ENCODE assay signal across 25 cellular contexts in genomic region chr1:1438531-1439381, GRCh38. TPM values are rescaled to one million over a fixed set of nuclear protein-coding genes. Genes with fewer than 3 reads are reported as not detected.
DNase-seq lines count a peak whose midpoint lies in the region; ATAC-seq, FAIRE-seq and TF ChIP-seq lines count a peak whose summit lies in the region.
"Had no signal": no experiment of that assay in that cellular context is flagged by ENCODE, and none has a peak within 500 bp of the region (broad histone marks: within the 10 kb centered on the region; RNA-seq: fewer than 3 reads in every experiment).

No MANE protein-coding gene starts in this region.

- in situ Hi-C loops in gastrocnemius medialis (cut with MboI; ENCODE audit: low sequenced_read_pairs in 4 of 4) = no loop called here

- H3K27ac ChIP-seq in BLaER1 = peak overlapping the region; percentile 94
- H3K27ac ChIP-seq in pancreas = peak overlapping the region; percentile 47 to 96 (median 60)
- no peak overlapping the region for H3K27ac ChIP-seq in gastrocnemius medialis
- H3K27ac ChIP-seq: coronary artery, HL-60, parathyroid adenoma, suprapubic skin had no signal

- POLR2A ChIA-PET in activated CD4-positive, alpha-beta T cell treated with anti-CD3 and anti-CD28 coated beads, Interleukin-2, amount 10 ng/mL, durations not matched to agents 7 days and 5 days (lab: Charles Lee) = no interaction called here
- POLR2A ChIA-PET in HEK293T (lab: Yijun Ruan, JAX) = interaction anchor here (2.5 to 3.0 kb wide), 2 partner anchors 32 to 40 kb away, joined by 9 to 15 read pairs; partner anchors contain the start of genes CCNL2 and MRPL20

- ATAC-seq in pancreas (no peak), gastrocnemius medialis (no peak), HG03139 (IDR thresholded peaks at IDR 0.05; ENCODE audit: unreplicated experiment) (no peak)
- ATAC-seq: activated naive CD8-positive, alpha-beta T cell treated with anti-CD3 and anti-CD28 coated beads, Interleukin-2, amount 50 U/mL, for 24 hours; CD8-positive, alpha-beta T cell had no signal

- peaks cover 10% of the 10 kb centered on the region for H3K27me3 Mint-ChIP-seq in activated CD4-positive, alpha-beta T cell treated with anti-CD3 and anti-CD28 coated beads, Interleukin-2, amount 10 ng/mL, durations not matched to agents 7 days and 5 days

- 83 to 85% methylated on average over 44 to 45 of the region's 45 CpGs for WGBS in pancreas, 2 donors

- peak overlapping the region; percentile 100 for H3K4me2 ChIP-seq in BLaER1

- TF ChIP-seq CTCF in epithelial cell of proximal tubule (conservative IDR thresholded peaks at IDR 0.05; ENCODE audit: low read depth, low read length) = no peak
- no peak for TF ChIP-seq CTCF in pancreas (IDR thresholded peaks at IDR 0.05)
- no peak for TF ChIP-seq CTCF in gastrocnemius medialis (IDR thresholded peaks at IDR 0.05 in 4 of 5, conservative IDR thresholded peaks at IDR 0.05 in 1 of 5)

- peaks cover 12% of the 10 kb centered on the region; the same call in 1 of the 2 replicates for H3K36me3 ChIP-seq in BLaER1
- H3K36me3 ChIP-seq in H7 (replicated peaks; ENCODE audit: control insufficient read depth, insufficient read depth, low read length) = no peaks in the 10 kb centered on the region
- H3K36me3 ChIP-seq in pancreas = no peaks in the 10 kb centered on the region
- H3K36me3 ChIP-seq in gastrocnemius medialis = no peaks in the 10 kb centered on the region
- H3K36me3 ChIP-seq: MG63 had no signal

- CTCF ChIA-PET in activated CD4-positive, alpha-beta T cell treated with anti-CD3 and anti-CD28 coated beads, Interleukin-2, amount 10 ng/mL, durations not matched to agents 7 days and 5 days (lab: Charles Lee) = interaction anchor here (1.3 kb wide), 1 partner anchor 375 kb away, joined by 3 read pairs; no protein-coding TSS in a partner anchor
- CTCF ChIA-PET in HEK293T (lab: Yijun Ruan, JAX) = no interaction called here

- TF ChIP-seq POLR2A in gastrocnemius medialis (IDR thresholded peaks at IDR 0.05) = no peak

- no peaks in the 10 kb centered on the region for H3K9me3 Mint-ChIP-seq in activated CD4-positive, alpha-beta T cell treated with anti-CD3 and anti-CD28 coated beads, Interleukin-2, amount 10 ng/mL, durations not matched to agents 7 days and 5 days
- H3K9me3 Mint-ChIP-seq: activated naive CD8-positive, alpha-beta T cell treated with anti-CD3 and anti-CD28 coated beads, Interleukin-2, amount 50 U/mL, for 24 hours; brain; CD8-positive, alpha-beta T cell; HFFc6; T-helper 1 cell treated with Interleukin-12 subunit alpha and Interleukin-12 subunit beta and Interleukin-4 antibody, amounts not matched to agents 30 μg/mL and 1 μg/mL, for 36 hours had no signal

- peak; percentile 62 for DNase-seq in H7
- DNase-seq in epithelial cell of proximal tubule (ENCODE audit: low read depth) = no peak
- DNase-seq in pancreas = peak in 2 of 6 donors; percentile 59 to 81
- DNase-seq in activated CD4-positive, alpha-beta T cell treated with anti-CD3 and anti-CD28 coated beads, Interleukin-2, amount 10 ng/mL, durations not matched to agents 7 days and 5 days = no peak
- DNase-seq in gastrocnemius medialis = no peak
- DNase-seq in HEK293T (ENCODE audit: extremely low spot score) = no peak
- DNase-seq: activated CD8-positive, alpha-beta memory T cell treated with anti-CD3 and anti-CD28 coated beads, Interleukin-2, amount 50 U/mL, for 48 hours; activated effector memory CD4-positive, alpha-beta T cell treated with anti-CD3 and anti-CD28 coated beads, Interleukin-2, amount 50 U/mL, for 16 hours; activated naive CD8-positive, alpha-beta T cell treated with anti-CD3 and anti-CD28 coated beads, Interleukin-2, amount 50 U/mL, for 24 hours; CD8-positive, alpha-beta T cell; DND-41; HFFc6; MG63; NCI-H1694; NCI-H748 treated with DMSO at 0.1 percent for 48 hours; sigmoid colon had no signal

- H3K27ac Mint-ChIP-seq in activated CD4-positive, alpha-beta T cell treated with anti-CD3 and anti-CD28 coated beads, Interleukin-2, amount 10 ng/mL, durations not matched to agents 7 days and 5 days = no peak overlapping the region
- H3K27ac Mint-ChIP-seq: activated naive CD8-positive, alpha-beta T cell treated with anti-CD3 and anti-CD28 coated beads, Interleukin-2, amount 50 U/mL, for 24 hours; brain; CD8-positive, alpha-beta T cell; HFFc6; T-helper 1 cell treated with Interleukin-12 subunit alpha and Interleukin-12 subunit beta and Interleukin-4 antibody, amounts not matched to agents 30 μg/mL and 1 μg/mL, for 36 hours had no signal

- FAIRE-seq in pancreas (lab: Jason Lieb, UNC) = no peak

- H3K9me3 ChIP-seq in BLaER1 (no peaks in the 10 kb centered on the region), pancreas (no peaks in the 10 kb centered on the region), gastrocnemius medialis (no peaks in the 10 kb centered on the region)
- H3K9me3 ChIP-seq: MG63, sigmoid colon, suprapubic skin had no signal

- intact Hi-C loops in pancreas (cut with DNase I) (loop anchor here in 1 of 3 donors (5.0 kb wide), 1 partner anchor 36 kb away; no protein-coding TSS in a partner anchor), gastrocnemius medialis (cut with DNase I; ENCODE audit: low total_unique reads) (no loop called here)

- peak overlapping the region; percentile 82 for H3K9ac ChIP-seq in BLaER1
- H3K9ac ChIP-seq: parathyroid adenoma had no signal

- H3K27me3 ChIP-seq in BLaER1 (no peaks in the 10 kb centered on the region), H7 (ENCODE audit: control insufficient read depth, insufficient read depth, low read length) (peaks cover 5% of the 10 kb centered on the region; the same call in 1 of the 2 replicates), pancreas (no peaks in the 10 kb centered on the region), gastrocnemius medialis (peaks cover 0 to 24% (median 9%) of the 10 kb centered on the region in 3 donors)
- H3K27me3 ChIP-seq: MG63, sigmoid colon, suprapubic skin had no signal

- H4K20me1 ChIP-seq in BLaER1 = peaks cover 53% of the 10 kb centered on the region

- H3K4me1 ChIP-seq in BLaER1 (peaks cover 84% of the 10 kb centered on the region), pancreas (peaks cover 36 to 49% (median 43%) of the 10 kb centered on the region in 3 donors), gastrocnemius medialis (peaks cover 11 to 36% of the 10 kb centered on the region in 2 donors)
- H3K4me1 ChIP-seq: parathyroid adenoma had no signal

- peaks cover 9% of the 10 kb centered on the region for H3K4me1 Mint-ChIP-seq in activated CD4-positive, alpha-beta T cell treated with anti-CD3 and anti-CD28 coated beads, Interleukin-2, amount 10 ng/mL, durations not matched to agents 7 days and 5 days

- H3K4me3 ChIP-seq in BLaER1 (peak overlapping the region; percentile 75), H7 (ENCODE audit: insufficient read depth, low read depth, low read length) (no peak overlapping the region), epithelial cell of proximal tubule (ENCODE audit: low read depth, low read length) (peak overlapping the region; percentile 47), pancreas (peak overlapping the region in 1 of 4 donors; percentile 76), gastrocnemius medialis (no peak overlapping the region)
- H3K4me3 ChIP-seq: coronary artery, lung, MG63, sigmoid colon, suprapubic skin had no signal

- H3K4me3 Mint-ChIP-seq in activated CD4-positive, alpha-beta T cell treated with anti-CD3 and anti-CD28 coated beads, Interleukin-2, amount 10 ng/mL, durations not matched to agents 7 days and 5 days = no peak overlapping the region
- H3K4me3 Mint-ChIP-seq: activated naive CD8-positive, alpha-beta T cell treated with anti-CD3 and anti-CD28 coated beads, Interleukin-2, amount 50 U/mL, for 24 hours; brain; CD8-positive, alpha-beta T cell; HFFc6; T-helper 1 cell treated with Interleukin-12 subunit alpha and Interleukin-12 subunit beta and Interleukin-4 antibody, amounts not matched to agents 30 μg/mL and 1 μg/mL, for 36 hours had no signal

- H3K36me3 Mint-ChIP-seq in activated CD4-positive, alpha-beta T cell treated with anti-CD3 and anti-CD28 coated beads, Interleukin-2, amount 10 ng/mL, durations not matched to agents 7 days and 5 days (ENCODE audit: low read depth) = no peaks in the 10 kb centered on the region
- H3K36me3 Mint-ChIP-seq: brain; CD8-positive, alpha-beta T cell had no signal

RNA-seq across cellular contexts. Expression of gene VWA1, which starts 3.3 kb away (rescaled TPM):
- total RNA-seq in H7 (2014; rRNA removed; shearing (Covaris generic)) = 32.1 and 37.1 TPM in 2 replicates
- total RNA-seq in epithelial cell of proximal tubule (41.6 and 56.3 TPM in 2 replicates), pancreas (100 to 1,000 TPM in 2 of 6 donors, 10 to 100 TPM in 4; 25.4 to 138 (median 52.9) TPM), gastrocnemius medialis (1 to 10 TPM; 2.1 to 8.3 (median 6.0) TPM)
- polyA plus RNA-seq in pancreas = 10 to 100 TPM; 53.3 to 58.7 TPM
- total RNA-seq in activated CD4-positive, alpha-beta T cell treated with anti-CD3 and anti-CD28 coated beads, Interleukin-2, amount 10 ng/mL, durations not matched to agents 7 days and 5 days = under 1 TPM; 0.10 to 0.12 TPM
- total RNA-seq: CD8-positive, alpha-beta T cell had no signal

RNA-seq across cellular contexts. Expression of gene ATAD3C, which starts 10.7 kb away (rescaled TPM):
- total RNA-seq in H7 (2014; rRNA removed; shearing (Covaris generic)) = 0.14 and 0.74 TPM in 2 replicates
- total RNA-seq in epithelial cell of proximal tubule (under 0.01 and 0.36 TPM in 2 replicates), pancreas (1 to 10 TPM; 2.4 to 9.5 (median 5.8) TPM), gastrocnemius medialis (under 1 TPM in 1 of 4 donors, not detected in 3; 0.07 TPM)
- polyA plus RNA-seq in pancreas = 10 to 100 TPM; 11.4 to 22.0 TPM
- under 1 TPM; 0.17 to 0.69 TPM for total RNA-seq in activated CD4-positive, alpha-beta T cell treated with anti-CD3 and anti-CD28 coated beads, Interleukin-2, amount 10 ng/mL, durations not matched to agents 7 days and 5 days

RNA-seq across cellular contexts. Expression of gene ANKRD65, which starts 17.7 kb away (rescaled TPM):
- 0.67 TPM in 1 of 2 replicates, not detected in the other for total RNA-seq in H7 (2014; rRNA removed; shearing (Covaris generic))
- total RNA-seq in epithelial cell of proximal tubule (2.7 and 4.0 TPM in 2 replicates), pancreas (10 to 100 TPM in 3 of 6 donors, 1 to 10 TPM in 3; 2.3 to 16.1 (median 10.7) TPM), gastrocnemius medialis (1 to 10 TPM in 3 of 4 donors, under 1 TPM in 1; 0.16 to 1.8 (median 1.3) TPM)
- polyA plus RNA-seq in pancreas = 10 to 100 TPM; 22.1 to 41.8 TPM
- not detected for total RNA-seq in activated CD4-positive, alpha-beta T cell treated with anti-CD3 and anti-CD28 coated beads, Interleukin-2, amount 10 ng/mL, durations not matched to agents 7 days and 5 days
- total RNA-seq: CD8-positive, alpha-beta T cell had no signal

RNA-seq across cellular contexts. Expression of gene MRPL20, which starts 31.7 kb away (rescaled TPM):
- total RNA-seq in H7 (2014; rRNA removed; shearing (Covaris generic)) = 184 and 267 TPM in 2 replicates
- total RNA-seq in epithelial cell of proximal tubule (150 and 246 TPM in 2 replicates), pancreas (10 to 100 TPM; 42.1 to 71.8 (median 49.1) TPM), gastrocnemius medialis (100 to 1,000 TPM; 167 to 260 (median 203) TPM)
- 100 to 1,000 TPM in 1 of 2 donors, 10 to 100 TPM in 1; 69.0 to 121 TPM for polyA plus RNA-seq in pancreas
- 100 to 1,000 TPM in 1 of 2 experiments, 10 to 100 TPM in 1; 98.6 to 107 TPM for total RNA-seq in activated CD4-positive, alpha-beta T cell treated with anti-CD3 and anti-CD28 coated beads, Interleukin-2, amount 10 ng/mL, durations not matched to agents 7 days and 5 days

RNA-seq across cellular contexts. Expression of gene ATAD3B, which starts 32.8 kb away (rescaled TPM):
- 43.5 and 44.1 TPM in 2 replicates for total RNA-seq in H7 (2014; rRNA removed; shearing (Covaris generic))
- total RNA-seq in epithelial cell of proximal tubule (42.8 and 91.2 TPM in 2 replicates), pancreas (10 to 100 TPM in 4 of 6 donors, 1 to 10 TPM in 2; 4.4 to 14.1 (median 11.5) TPM), gastrocnemius medialis (1 to 10 TPM; 3.5 to 7.1 (median 5.9) TPM)
- 10 to 100 TPM; 57.2 to 78.9 TPM for polyA plus RNA-seq in pancreas
- 10 to 100 TPM; 26.5 to 34.6 TPM for total RNA-seq in activated CD4-positive, alpha-beta T cell treated with anti-CD3 and anti-CD28 coated beads, Interleukin-2, amount 10 ng/mL, durations not matched to agents 7 days and 5 days

Comparison
In these comparisons a context has a peak if more than half of its experiments do, and no peak if none do; other contexts are left out.
1. H3K27ac ChIP-seq: peak in BLaER1 (single experiment) and pancreas (4 of 4); none in gastrocnemius medialis (0 of 4).
2. H3K4me3 ChIP-seq: peak in BLaER1 (single experiment) and epithelial cell of proximal tubule (single experiment); none in H7 (single experiment) and gastrocnemius medialis (0 of 4).